8 cellular contexts compared by ENCODE assay signal in genomic region chr3:67113802-67114407, GRCh38.
DNase-seq lines count a peak whose midpoint lies in the region; ATAC-seq and TF ChIP-seq lines count a peak whose summit lies in the region.

No MANE protein-coding gene starts in this region.

- peaks cover 0 to 4% (median 0%) of the 10 kb centered on the region in 4 donors for H3K4me1 Mint-ChIP-seq in CD4-positive, CD25-positive, alpha-beta regulatory T cell

- no peaks in the 10 kb centered on the region for H3K4me1 ChIP-seq in CD4-positive, CD25-positive, alpha-beta regulatory T cell (ENCODE audit: control insufficient read depth, insufficient read depth, low read length, poor library complexity, severe bottlenecking)
- H3K4me1 ChIP-seq in lung (ENCODE audit: control insufficient read depth in 2 of 2, insufficient read depth in 2 of 2, low read length in 2 of 2), result no peaks in the 10 kb centered on the region

- H3K27me3 Mint-ChIP-seq in CD4-positive, CD25-positive, alpha-beta regulatory T cell, result peaks cover 13% of the 10 kb centered on the region

- no peak overlapping the region for H3K27ac Mint-ChIP-seq in CD4-positive, CD25-positive, alpha-beta regulatory T cell

- ATAC-seq in CD4-positive, CD25-positive, alpha-beta regulatory T cell (ENCODE audit: low read depth in 2 of 2), result peak; percentile 79 to 85
- ATAC-seq in GM19328 (IDR thresholded peaks at IDR 0.05; ENCODE audit: unreplicated experiment) (peak; percentile 88), HG03378 (IDR thresholded peaks at IDR 0.05; ENCODE audit: unreplicated experiment) (peak; percentile 98), lung (ENCODE audit: insufficient read depth, low FRiP score) (peak; percentile 86)

- H3K9me3 Mint-ChIP-seq in CD4-positive, CD25-positive, alpha-beta regulatory T cell, result no peaks in the 10 kb centered on the region

- H3K36me3 Mint-ChIP-seq in CD4-positive, CD25-positive, alpha-beta regulatory T cell, result no peaks in the 10 kb centered on the region

- WGBS in lung, 2 donors, result 8 to 9% methylated on average over 6 of the region's 6 CpGs

- H3K36me3 ChIP-seq in CD4-positive, CD25-positive, alpha-beta regulatory T cell (ENCODE audit: control insufficient read depth, insufficient read depth, low read length), result no peaks in the 10 kb centered on the region
- no peaks in the 10 kb centered on the region for H3K36me3 ChIP-seq in lung (ENCODE audit: control insufficient read depth in 2 of 2, insufficient read depth in 2 of 2, low read length in 2 of 2)

- H3K27me3 ChIP-seq in CD4-positive, CD25-positive, alpha-beta regulatory T cell (ENCODE audit: control insufficient read depth, insufficient read depth, low read length), result no peaks in the 10 kb centered on the region
- no peaks in the 10 kb centered on the region for H3K27me3 ChIP-seq in lung (ENCODE audit: control insufficient read depth, insufficient read depth)

- peak; percentile 77 for TF ChIP-seq CTCF in lung (IDR thresholded peaks at IDR 0.05; ENCODE audit: control extremely low read depth, extremely low read depth)

- H3K27ac ChIP-seq in CD4-positive, CD25-positive, alpha-beta regulatory T cell (ENCODE audit: insufficient read depth, low read length, poor library complexity, severe bottlenecking), result no peak overlapping the region
- H3K27ac ChIP-seq in lung (ENCODE audit: low read depth in 1 of 2, low read length in 1 of 2), result no peak overlapping the region

- H3K4me3 ChIP-seq in CD4-positive, CD25-positive, alpha-beta regulatory T cell (ENCODE audit: low read depth, low read length), result no peak overlapping the region
- H3K4me3 ChIP-seq in lung, result no peak overlapping the region

- no peaks in the 10 kb centered on the region for H3K9me3 ChIP-seq in CD4-positive, CD25-positive, alpha-beta regulatory T cell (ENCODE audit: control insufficient read depth in 2 of 2, low read length in 2 of 2)
- no peaks in the 10 kb centered on the region for H3K9me3 ChIP-seq in lung (ENCODE audit: control insufficient read depth in 2 of 2, insufficient read depth in 1 of 2, low read length in 1 of 2)

- peak; percentile 49 to 79 (median 62) for DNase-seq in CD4-positive, CD25-positive, alpha-beta regulatory T cell
- DNase-seq in NCI-H526 (lab: John Stamatoyannopoulos, UW), result peak; percentile 56 to 91
- peak; percentile 64 to 83 for DNase-seq in activated CD4-positive, alpha-beta T cell treated with anti-CD3 and anti-CD28 coated beads, Interleukin-2, amount 50 U/mL, for 24 hours (ENCODE audit: low read depth in 1 of 2, low spot score in 1 of 2)
- peak; percentile 86 for DNase-seq in ecto neural progenitor cell (ENCODE audit: low spot score)
- peak; percentile 81 for DNase-seq in lung (ENCODE audit: low spot score)
- DNase-seq in stimulated activated CD8-positive, alpha-beta memory T cell treated with anti-CD3 and anti-CD28 coated beads, Interleukin-15, amount 100 ng/mL, for 24 hours (ENCODE audit: low read depth), result peak; percentile 52

- no peak overlapping the region for H3K4me3 Mint-ChIP-seq in CD4-positive, CD25-positive, alpha-beta regulatory T cell
